In genomic region chr19:50046649-50047503, GRCh38 we compare ENCODE assay signal across 8 cellular contexts. TPM values are rescaled to one million over a fixed set of nuclear protein-coding genes. Genes with fewer than 3 reads are reported as not detected.
DNase-seq lines count a peak whose midpoint lies in the region; ATAC-seq and TF ChIP-seq lines count a peak whose summit lies in the region.

No MANE protein-coding gene starts in this region.

- no peak overlapping the region for H3K4me3 Mint-ChIP-seq in stimulated activated memory B cell treated with anti-CD40 and anti-IgM and Interleukin-4, amounts not matched to agents 10 μg/mL and 1 μg/mL and 100 μg/mL, for 72 hours

- H3K4me3 ChIP-seq in mucosa of descending colon = no peak overlapping the region

- no peaks in the 10 kb centered on the region for H3K27me3 Mint-ChIP-seq in stimulated activated memory B cell treated with anti-CD40 and anti-IgM and Interleukin-4, amounts not matched to agents 10 μg/mL and 1 μg/mL and 100 μg/mL, for 72 hours

- ATAC-seq in mucosa of descending colon (peak; percentile 28), HG02571 (IDR thresholded peaks at IDR 0.05; ENCODE audit: unreplicated experiment) (no peak)
- no peak for ATAC-seq in stimulated activated memory B cell treated with anti-CD40 and anti-IgM and Interleukin-4, amounts not matched to agents 10 μg/mL and 1 μg/mL and 100 μg/mL, for 72 hours

- peaks cover 25% of the 10 kb centered on the region for H3K4me1 Mint-ChIP-seq in stimulated activated memory B cell treated with anti-CD40 and anti-IgM and Interleukin-4, amounts not matched to agents 10 μg/mL and 1 μg/mL and 100 μg/mL, for 72 hours

- peaks cover 37% of the 10 kb centered on the region for H3K9me3 ChIP-seq in mucosa of descending colon

- H3K36me3 Mint-ChIP-seq in stimulated activated memory B cell treated with anti-CD40 and anti-IgM and Interleukin-4, amounts not matched to agents 10 μg/mL and 1 μg/mL and 100 μg/mL, for 72 hours = peaks cover 67% of the 10 kb centered on the region

- H3K4me1 ChIP-seq in mucosa of descending colon (ENCODE audit: low read depth) = peaks cover 9% of the 10 kb centered on the region

- peak overlapping the region; percentile 76; the same call in 1 of the 2 replicates for H3K27ac ChIP-seq in VCaP

- TF ChIP-seq CTCF in GM12874 (IDR thresholded peaks at IDR 0.05; ENCODE audit: insufficient read depth, low read depth, low read length) (peak; percentile 37; the same call in 1 of the 2 replicates), VCaP (conservative IDR thresholded peaks at IDR 0.05) (peak; percentile 94), mucosa of descending colon (IDR thresholded peaks at IDR 0.05) (peak; percentile 61)

- intact Hi-C loops in mucosa of descending colon (cut with DNase I, micrococcal nuclease) = no loop called here

- peaks cover 22% of the 10 kb centered on the region for H3K9me3 Mint-ChIP-seq in stimulated activated memory B cell treated with anti-CD40 and anti-IgM and Interleukin-4, amounts not matched to agents 10 μg/mL and 1 μg/mL and 100 μg/mL, for 72 hours

- peak; percentile 37 for DNase-seq in A172 (ENCODE audit: low spot score)
- peak; percentile 67 for DNase-seq in cerebellum (ENCODE audit: low spot score)
- peak in 2 of 3 donors; percentile 48 to 66 for DNase-seq in mucosa of descending colon
- peak; percentile 47 for DNase-seq in stimulated activated naive CD4-positive, alpha-beta T cell treated with Interleukin-2 at 50 U/mL for 16 hours (lab: John Stamatoyannopoulos, UW)

- peaks cover 16% of the 10 kb centered on the region for H3K36me3 ChIP-seq in mucosa of descending colon (ENCODE audit: low read depth)

- no peak overlapping the region for H3K27ac Mint-ChIP-seq in stimulated activated memory B cell treated with anti-CD40 and anti-IgM and Interleukin-4, amounts not matched to agents 10 μg/mL and 1 μg/mL and 100 μg/mL, for 72 hours

RNA-seq across cellular contexts. Expression of gene ZNF473, which starts 21.1 kb away (rescaled TPM):
- total RNA-seq in A172 (2014; rRNA removed; shearing (Covaris generic)) = 17.8 and 21.0 TPM in 2 replicates
- total RNA-seq in cerebellum = 11.7 TPM
- total RNA-seq in mucosa of descending colon = 1 to 10 TPM; 5.2 to 9.2 (median 6.0) TPM

RNA-seq across cellular contexts. Expression of gene VRK3, which starts 21.7 kb away (rescaled TPM):
- total RNA-seq in A172 (2014; rRNA removed; shearing (Covaris generic)) = 26.0 and 45.6 TPM in 2 replicates
- total RNA-seq in cerebellum (22.2 TPM), mucosa of descending colon (10 to 100 TPM; 53.8 to 72.9 (median 62.7) TPM)

Comparison
In these comparisons a context has a peak if more than half of its experiments do, and no peak if none do; other contexts are left out.
1. CTCF ChIP-seq: peak in every context shown above with its lines; median percentile 94 in VCaP; 61 in mucosa of descending colon; 37 in GM12874.